Comparison of ENCODE assay signal across 8 cellular contexts in the genomic region with DNA sequence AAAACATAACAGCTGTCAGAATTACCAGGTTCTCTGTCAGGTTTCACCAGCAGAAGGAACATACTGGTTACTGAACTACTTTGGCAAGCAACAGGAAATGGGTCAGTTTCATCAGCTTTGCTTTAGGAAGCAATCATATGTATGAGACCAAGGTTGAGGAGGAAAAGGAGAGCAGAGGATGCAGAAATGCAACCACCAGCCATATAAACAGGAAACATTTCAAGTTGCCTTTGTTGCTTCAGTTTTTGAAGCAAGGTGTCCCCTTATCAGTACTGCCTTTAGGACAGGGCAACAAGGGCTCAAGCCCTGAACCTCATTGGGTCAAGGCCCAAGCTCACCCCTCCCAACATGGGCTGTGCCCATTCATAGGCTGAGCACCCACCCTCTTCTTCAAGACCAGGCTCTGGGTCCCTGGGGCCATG. TPM values are rescaled to one million over a fixed set of nuclear protein-coding genes. Genes with fewer than 3 reads are reported as not detected.
DNase-seq lines count a peak whose midpoint lies in the region; ATAC-seq and TF ChIP-seq lines count a peak whose summit lies in the region.

No MANE protein-coding gene starts in this region.

- H3K4me1 Mint-ChIP-seq in T-helper 17 cell, result peaks cover 56% of the 10 kb centered on the region

- CTCF ChIA-PET in PC-3 (lab: Charles Lee), result no interaction called here

- peak overlapping the region in 11 of 21 experiments; percentile 15 to 76 (median 40) for H3K27ac ChIP-seq in skin epidermis
- no peak overlapping the region for H3K27ac ChIP-seq in PC-3 (ENCODE audit: low read length)

- no peak overlapping the region for H3K9ac ChIP-seq in PC-3 (ENCODE audit: low read length)

- H3F3A ChIP-seq in PC-3 (ENCODE audit: low read length, unreplicated experiment), result peaks cover 5% of the 10 kb centered on the region

- BruUV-seq in PC-3 (replicated peaks; lab: Mats Ljungman, UMichigan), result no TSS peak

- no peaks in the 10 kb centered on the region for H3K27me3 Mint-ChIP-seq in T-helper 17 cell

- no peak for TF ChIP-seq CTCF in PC-3 (conservative IDR thresholded peaks at IDR 0.05; ENCODE audit: low read depth, low read length)

- ATAC-seq in GM19043 (IDR thresholded peaks at IDR 0.05; ENCODE audit: low read depth, unreplicated experiment), result peak; percentile 93
- ATAC-seq in HG02870 (IDR thresholded peaks at IDR 0.05; ENCODE audit: unreplicated experiment), result peak; percentile 90
- ATAC-seq in T-helper 17 cell, result peak; percentile 78
- no peak for ATAC-seq in PC-3

- peaks cover 28% of the 10 kb centered on the region for H3K4me1 ChIP-seq in PC-3 (ENCODE audit: insufficient read depth, low read length)

- peaks cover 94% of the 10 kb centered on the region for H3K79me2 ChIP-seq in PC-3 (ENCODE audit: low read length)

- no peak overlapping the region for H2AFZ ChIP-seq in PC-3 (ENCODE audit: low read length)

- DNase-seq in T-helper 17 cell (no peak), NCI-H1694 (lab: John Stamatoyannopoulos, UW) (no peak), OCI-M2 (lab: John Stamatoyannopoulos, UW; ENCODE audit: unreplicated experiment) (no peak), PC-3 (no peak), NCI-H1105 (lab: John Stamatoyannopoulos, UW) (no peak)

- H3K4me3 ChIP-seq in skin epidermis (no peak overlapping the region), PC-3 (ENCODE audit: low read length) (no peak overlapping the region)

- H3K36me3 Mint-ChIP-seq in T-helper 17 cell (ENCODE audit: low read depth), result peaks cover 9% of the 10 kb centered on the region

- H4K20me1 ChIP-seq in PC-3 (ENCODE audit: low read length), result peaks cover 58% of the 10 kb centered on the region

- no peaks in the 10 kb centered on the region for H3K9me2 ChIP-seq in PC-3 (replicated peaks; ENCODE audit: low read length)

- peaks cover 51% of the 10 kb centered on the region for H3K36me3 ChIP-seq in PC-3 (ENCODE audit: low read depth, low read length)

- POLR2A ChIA-PET in PC-3 (lab: Charles Lee; ENCODE audit: unreplicated experiment), result interaction anchor here (0.6 kb wide), 1 partner anchor 43 kb away, joined by 7 read pairs; no protein-coding TSS in a partner anchor

- H3K9me3 ChIP-seq in T-helper 17 cell (ENCODE audit: control insufficient read depth, low read length, poor library complexity, severe bottlenecking) (no peaks in the 10 kb centered on the region), PC-3 (ENCODE audit: low read length) (no peaks in the 10 kb centered on the region)

- H3K4me3 Mint-ChIP-seq in T-helper 17 cell, result peak overlapping the region; percentile 84

- no peak overlapping the region for H3K4me2 ChIP-seq in PC-3 (ENCODE audit: low read length)

- H3K27me3 ChIP-seq in PC-3 (ENCODE audit: low read length), result no peaks in the 10 kb centered on the region

- intact Hi-C loops in PC-3 (cut with micrococcal nuclease), result no loop called here

- H3K27ac Mint-ChIP-seq in T-helper 17 cell, result peak overlapping the region; percentile 99

RNA-seq across cellular contexts. Expression of a gene that starts 10.2 kb away (rescaled TPM):
- total RNA-seq in T-helper 17 cell (10 to 100 TPM; 36.9 to 42.9 TPM), PC-3 (2014; rRNA removed) (38.1 and 46.0 TPM in 2 replicates)
